15 cellular contexts compared by ENCODE assay signal in the genomic region with DNA sequence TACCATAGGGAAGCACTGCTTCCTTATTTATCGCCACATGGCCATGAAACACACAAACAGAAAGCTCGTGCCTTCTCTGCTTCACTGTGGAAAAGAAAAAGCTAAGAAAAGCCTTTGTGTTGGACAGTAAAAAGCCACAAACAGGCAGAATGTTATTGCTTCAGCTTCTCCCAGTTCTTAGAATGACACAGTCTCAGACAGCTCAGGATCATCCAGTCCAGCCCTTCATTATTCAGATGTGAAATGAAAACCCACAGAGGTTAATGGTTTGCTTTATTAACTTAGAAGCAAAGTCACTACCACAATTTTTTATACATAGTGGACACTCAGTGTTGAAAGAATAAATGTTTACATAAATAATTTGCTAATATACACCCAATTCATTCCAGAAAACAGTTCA.
A peak's percentile ranks its signal among the peaks of the same experiment; 100 is the strongest.
DNase-seq lines count a peak whose midpoint lies in the region; ATAC-seq and TF ChIP-seq lines count a peak whose summit lies in the region.
"Had no signal": no experiment of that assay in that cellular context is flagged by ENCODE, and none has a peak within 500 bp of the region (broad histone marks: within the 10 kb centered on the region; RNA-seq: fewer than 3 reads in every experiment).

No MANE protein-coding gene starts in this region.

- H3K36me3 ChIP-seq in right lobe of liver, result no peaks in the 10 kb centered on the region
- no peaks in the 10 kb centered on the region for H3K36me3 ChIP-seq in GM23338 (ENCODE audit: insufficient read depth)
- H3K36me3 ChIP-seq: MG63 had no signal

- peaks cover 6% of the 10 kb centered on the region; the same call in 2 of the 3 replicates for H3K4me1 Mint-ChIP-seq in GM23338

- no peak for TF ChIP-seq CTCF in right lobe of liver (IDR thresholded peaks at IDR 0.05)
- TF ChIP-seq CTCF in GM23338 (conservative IDR thresholded peaks at IDR 0.05; ENCODE audit: low read depth in 2 of 2), result no peak

- no peaks in the 10 kb centered on the region for H3K36me3 Mint-ChIP-seq in GM23338 (ENCODE audit: low read depth)
- H3K36me3 Mint-ChIP-seq: activated naive CD8-positive, alpha-beta T cell treated with anti-CD3 and anti-CD28 coated beads for 36 hours had no signal

- no peaks in the 10 kb centered on the region for H3K9me3 Mint-ChIP-seq in GM23338
- H3K9me3 Mint-ChIP-seq: activated naive CD8-positive, alpha-beta T cell treated with anti-CD3 and anti-CD28 coated beads for 36 hours had no signal

- no peaks in the 10 kb centered on the region for H3K9me3 ChIP-seq in right lobe of liver
- H3K9me3 ChIP-seq: MG63 had no signal

- no peaks in the 10 kb centered on the region; the same call in 1 of the 2 replicates for H3K9me2 ChIP-seq in GM23338 (ENCODE audit: insufficient read depth)

- no peak overlapping the region for H3K4me3 ChIP-seq in right lobe of liver
- no peak overlapping the region for H3K4me3 ChIP-seq in GM23338
- H3K4me3 ChIP-seq: lung, MG63 had no signal

- peaks cover 3% of the 10 kb centered on the region for H3K27me3 Mint-ChIP-seq in GM23338 (ENCODE audit: insufficient read depth, low read depth, poor library complexity)

- H3K27ac ChIP-seq in right lobe of liver, result no peak overlapping the region
- H3K27ac ChIP-seq in GM23338 (ENCODE audit: low read depth), result no peak overlapping the region

- H3K79me2 ChIP-seq in GM23338 (replicated peaks; ENCODE audit: insufficient read depth), result no peaks in the 10 kb centered on the region

- H3F3A ChIP-seq in GM23338 (replicated peaks; ENCODE audit: low read depth), result no peaks in the 10 kb centered on the region

- no peak overlapping the region for H3K4me2 ChIP-seq in GM23338

- DNase-seq in ACHN, result peak; percentile 65
- DNase-seq in OCI-M1 (lab: John Stamatoyannopoulos, UW), result peak; percentile 37
- DNase-seq in AML-193 (lab: John Stamatoyannopoulos, UW), result no peak
- no peak for DNase-seq in right lobe of liver
- DNase-seq in NCI-H1436 treated with DMSO at 0.1 percent for 48 hours (lab: John Stamatoyannopoulos, UW), result no peak
- DNase-seq in GM23338 (ENCODE audit: low spot score), result no peak
- DNase-seq: activated naive CD8-positive, alpha-beta T cell treated with anti-CD3 and anti-CD28 coated beads for 36 hours; cerebellar nuclear complex; MG63; NCI-H510A treated with DMSO at 0.1 percent for 48 hours; occipital lobe had no signal

- peak; percentile 74 for ATAC-seq in GM19452 (IDR thresholded peaks at IDR 0.05; ENCODE audit: unreplicated experiment)
- peak; percentile 51 for ATAC-seq in HG03064 (IDR thresholded peaks at IDR 0.05; ENCODE audit: low read depth, unreplicated experiment)
- ATAC-seq in right lobe of liver, result no peak
- ATAC-seq in GM23338, result no peak
- ATAC-seq: Right ventricle myocardium inferior had no signal

- H3K4me1 ChIP-seq in right lobe of liver (no peaks in the 10 kb centered on the region), GM23338 (ENCODE audit: insufficient read depth) (no peaks in the 10 kb centered on the region)

- no peak overlapping the region for H3K4me3 Mint-ChIP-seq in GM23338
- H3K4me3 Mint-ChIP-seq: activated naive CD8-positive, alpha-beta T cell treated with anti-CD3 and anti-CD28 coated beads for 36 hours had no signal

- H4K20me1 ChIP-seq in GM23338 (replicated peaks; ENCODE audit: insufficient read depth), result no peaks in the 10 kb centered on the region

- TF ChIP-seq POLR2A in right lobe of liver (IDR thresholded peaks at IDR 0.05), result no peak

- H2AFZ ChIP-seq in GM23338, result no peak overlapping the region

- intact Hi-C loops in right lobe of liver (cut with DNase I), result no loop called here

- in situ Hi-C loops in ACHN (cut with HindIII; ENCODE audit: low pct_ligation_motif_present, low pct_unique_long_range_greater_than_20kb, low sequenced_read_pairs), result no loop called here

- H3K27me3 ChIP-seq in right lobe of liver, result no peaks in the 10 kb centered on the region
- H3K27me3 ChIP-seq in GM23338 (ENCODE audit: insufficient read depth), result no peaks in the 10 kb centered on the region
- H3K27me3 ChIP-seq: MG63 had no signal

- no peak overlapping the region for H3K27ac Mint-ChIP-seq in GM23338
- H3K27ac Mint-ChIP-seq: activated naive CD8-positive, alpha-beta T cell treated with anti-CD3 and anti-CD28 coated beads for 36 hours had no signal

- WGBS in right lobe of liver (ENCODE audit: insufficient coverage, low coverage, low lambda C conversion rate, missing lambda C conversion rate), result 60% methylated on average over 2 of the region's 2 CpGs

TF ChIP-seq in GM23338, 12 proteins besides CTCF, POLR2A, EP300 and RAD21 (continues in another document):
- TF ChIP-seq, protein P1, sequence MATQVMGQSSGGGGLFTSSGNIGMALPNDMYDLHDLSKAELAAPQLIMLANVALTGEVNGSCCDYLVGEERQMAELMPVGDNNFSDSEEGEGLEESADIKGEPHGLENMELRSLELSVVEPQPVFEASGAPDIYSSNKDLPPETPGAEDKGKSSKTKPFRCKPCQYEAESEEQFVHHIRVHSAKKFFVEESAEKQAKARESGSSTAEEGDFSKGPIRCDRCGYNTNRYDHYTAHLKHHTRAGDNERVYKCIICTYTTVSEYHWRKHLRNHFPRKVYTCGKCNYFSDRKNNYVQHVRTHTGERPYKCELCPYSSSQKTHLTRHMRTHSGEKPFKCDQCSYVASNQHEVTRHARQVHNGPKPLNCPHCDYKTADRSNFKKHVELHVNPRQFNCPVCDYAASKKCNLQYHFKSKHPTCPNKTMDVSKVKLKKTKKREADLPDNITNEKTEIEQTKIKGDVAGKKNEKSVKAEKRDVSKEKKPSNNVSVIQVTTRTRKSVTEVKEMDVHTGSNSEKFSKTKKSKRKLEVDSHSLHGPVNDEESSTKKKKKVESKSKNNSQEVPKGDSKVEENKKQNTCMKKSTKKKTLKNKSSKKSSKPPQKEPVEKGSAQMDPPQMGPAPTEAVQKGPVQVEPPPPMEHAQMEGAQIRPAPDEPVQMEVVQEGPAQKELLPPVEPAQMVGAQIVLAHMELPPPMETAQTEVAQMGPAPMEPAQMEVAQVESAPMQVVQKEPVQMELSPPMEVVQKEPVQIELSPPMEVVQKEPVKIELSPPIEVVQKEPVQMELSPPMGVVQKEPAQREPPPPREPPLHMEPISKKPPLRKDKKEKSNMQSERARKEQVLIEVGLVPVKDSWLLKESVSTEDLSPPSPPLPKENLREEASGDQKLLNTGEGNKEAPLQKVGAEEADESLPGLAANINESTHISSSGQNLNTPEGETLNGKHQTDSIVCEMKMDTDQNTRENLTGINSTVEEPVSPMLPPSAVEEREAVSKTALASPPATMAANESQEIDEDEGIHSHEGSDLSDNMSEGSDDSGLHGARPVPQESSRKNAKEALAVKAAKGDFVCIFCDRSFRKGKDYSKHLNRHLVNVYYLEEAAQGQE (IDR thresholded peaks at IDR 0.05; ENCODE audit: unreplicated experiment), result no peak
- TF ChIP-seq, protein P2, sequence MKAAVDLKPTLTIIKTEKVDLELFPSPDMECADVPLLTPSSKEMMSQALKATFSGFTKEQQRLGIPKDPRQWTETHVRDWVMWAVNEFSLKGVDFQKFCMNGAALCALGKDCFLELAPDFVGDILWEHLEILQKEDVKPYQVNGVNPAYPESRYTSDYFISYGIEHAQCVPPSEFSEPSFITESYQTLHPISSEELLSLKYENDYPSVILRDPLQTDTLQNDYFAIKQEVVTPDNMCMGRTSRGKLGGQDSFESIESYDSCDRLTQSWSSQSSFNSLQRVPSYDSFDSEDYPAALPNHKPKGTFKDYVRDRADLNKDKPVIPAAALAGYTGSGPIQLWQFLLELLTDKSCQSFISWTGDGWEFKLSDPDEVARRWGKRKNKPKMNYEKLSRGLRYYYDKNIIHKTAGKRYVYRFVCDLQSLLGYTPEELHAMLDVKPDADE (IDR thresholded peaks at IDR 0.05), result no peak
- TF ChIP-seq POLR2AphosphoS5 (IDR thresholded peaks at IDR 0.05; ENCODE audit: low read depth), result no peak
- no peak for TF ChIP-seq NANOG (IDR thresholded peaks at IDR 0.05; ENCODE audit: borderline replicate concordance)
- TF ChIP-seq EZH2phosphoT487 (IDR thresholded peaks at IDR 0.05; ENCODE audit: unreplicated experiment), result no peak
- TF ChIP-seq ZNF114 (CRISPR knock-in tag; IDR thresholded peaks at IDR 0.05), result no peak

Comparison
In these comparisons a context has a peak if more than half of its experiments do, and no peak if none do; other contexts are left out.
1. DNase-seq: peak in ACHN (single experiment) and OCI-M1 (single experiment); none in AML-193 (0 of 2), right lobe of liver (0 of 3), NCI-H1436 treated with DMSO at 0.1 percent for 48 hours (single experiment) and GM23338 (single experiment).
2. ATAC-seq: peak in GM19452 (single experiment) and HG03064 (single experiment); none in right lobe of liver (0 of 4) and GM23338 (single experiment).